ENCODE assay signal across 1 cellular context in the genomic region with DNA sequence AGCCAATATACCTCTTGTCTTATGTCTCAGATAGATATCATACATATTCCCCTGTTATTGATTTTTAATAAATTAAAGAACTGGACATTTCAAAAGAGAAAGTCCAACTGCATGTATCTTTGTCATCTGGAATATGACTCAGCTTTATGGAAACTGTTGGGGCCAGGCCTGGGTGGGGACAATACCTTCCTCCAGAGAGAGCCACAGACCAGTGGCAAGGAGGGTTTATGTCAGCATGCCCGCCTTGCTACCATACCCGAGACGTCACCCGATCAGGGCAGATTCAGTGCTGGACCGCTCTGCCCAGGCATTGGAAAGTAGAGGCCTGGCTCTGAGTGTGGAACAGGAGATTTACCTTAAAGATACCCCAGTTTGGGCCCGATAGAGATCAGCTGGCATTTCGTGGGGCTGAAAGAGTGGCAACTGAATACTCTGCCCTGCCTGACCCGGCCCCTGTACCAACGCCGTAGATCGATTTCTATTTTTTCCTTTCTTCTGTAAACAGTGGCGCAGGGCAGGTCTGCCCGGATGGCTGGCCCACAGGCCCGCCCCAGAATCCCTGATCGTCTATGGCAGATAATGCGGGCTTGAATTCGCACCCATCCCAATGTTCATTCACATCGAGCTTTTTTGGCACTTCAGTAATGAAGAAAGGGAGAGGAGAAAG.
TF ChIP-seq lines count a peak whose summit lies in the region.

No MANE protein-coding gene starts in this region.

TF ChIP-seq in GM23338, 12 proteins besides CTCF, POLR2A, EP300 and RAD21 (continued from another document):
- TF ChIP-seq NANOG (IDR thresholded peaks at IDR 0.05; ENCODE audit: borderline replicate concordance) (no peak), POLR2AphosphoS5 (IDR thresholded peaks at IDR 0.05; ENCODE audit: low read depth) (no peak), ETS1 (IDR thresholded peaks at IDR 0.05) (no peak), ZNF331 (CRISPR knock-in tag; IDR thresholded peaks at IDR 0.05; ENCODE audit: low read depth) (no peak), EZH2phosphoT487 (IDR thresholded peaks at IDR 0.05; ENCODE audit: unreplicated experiment) (no peak), CREB1 (CRISPR knock-in tag; IDR thresholded peaks at IDR 0.05; ENCODE audit: low read depth) (no peak)
- TF ChIP-seq, protein P1, sequence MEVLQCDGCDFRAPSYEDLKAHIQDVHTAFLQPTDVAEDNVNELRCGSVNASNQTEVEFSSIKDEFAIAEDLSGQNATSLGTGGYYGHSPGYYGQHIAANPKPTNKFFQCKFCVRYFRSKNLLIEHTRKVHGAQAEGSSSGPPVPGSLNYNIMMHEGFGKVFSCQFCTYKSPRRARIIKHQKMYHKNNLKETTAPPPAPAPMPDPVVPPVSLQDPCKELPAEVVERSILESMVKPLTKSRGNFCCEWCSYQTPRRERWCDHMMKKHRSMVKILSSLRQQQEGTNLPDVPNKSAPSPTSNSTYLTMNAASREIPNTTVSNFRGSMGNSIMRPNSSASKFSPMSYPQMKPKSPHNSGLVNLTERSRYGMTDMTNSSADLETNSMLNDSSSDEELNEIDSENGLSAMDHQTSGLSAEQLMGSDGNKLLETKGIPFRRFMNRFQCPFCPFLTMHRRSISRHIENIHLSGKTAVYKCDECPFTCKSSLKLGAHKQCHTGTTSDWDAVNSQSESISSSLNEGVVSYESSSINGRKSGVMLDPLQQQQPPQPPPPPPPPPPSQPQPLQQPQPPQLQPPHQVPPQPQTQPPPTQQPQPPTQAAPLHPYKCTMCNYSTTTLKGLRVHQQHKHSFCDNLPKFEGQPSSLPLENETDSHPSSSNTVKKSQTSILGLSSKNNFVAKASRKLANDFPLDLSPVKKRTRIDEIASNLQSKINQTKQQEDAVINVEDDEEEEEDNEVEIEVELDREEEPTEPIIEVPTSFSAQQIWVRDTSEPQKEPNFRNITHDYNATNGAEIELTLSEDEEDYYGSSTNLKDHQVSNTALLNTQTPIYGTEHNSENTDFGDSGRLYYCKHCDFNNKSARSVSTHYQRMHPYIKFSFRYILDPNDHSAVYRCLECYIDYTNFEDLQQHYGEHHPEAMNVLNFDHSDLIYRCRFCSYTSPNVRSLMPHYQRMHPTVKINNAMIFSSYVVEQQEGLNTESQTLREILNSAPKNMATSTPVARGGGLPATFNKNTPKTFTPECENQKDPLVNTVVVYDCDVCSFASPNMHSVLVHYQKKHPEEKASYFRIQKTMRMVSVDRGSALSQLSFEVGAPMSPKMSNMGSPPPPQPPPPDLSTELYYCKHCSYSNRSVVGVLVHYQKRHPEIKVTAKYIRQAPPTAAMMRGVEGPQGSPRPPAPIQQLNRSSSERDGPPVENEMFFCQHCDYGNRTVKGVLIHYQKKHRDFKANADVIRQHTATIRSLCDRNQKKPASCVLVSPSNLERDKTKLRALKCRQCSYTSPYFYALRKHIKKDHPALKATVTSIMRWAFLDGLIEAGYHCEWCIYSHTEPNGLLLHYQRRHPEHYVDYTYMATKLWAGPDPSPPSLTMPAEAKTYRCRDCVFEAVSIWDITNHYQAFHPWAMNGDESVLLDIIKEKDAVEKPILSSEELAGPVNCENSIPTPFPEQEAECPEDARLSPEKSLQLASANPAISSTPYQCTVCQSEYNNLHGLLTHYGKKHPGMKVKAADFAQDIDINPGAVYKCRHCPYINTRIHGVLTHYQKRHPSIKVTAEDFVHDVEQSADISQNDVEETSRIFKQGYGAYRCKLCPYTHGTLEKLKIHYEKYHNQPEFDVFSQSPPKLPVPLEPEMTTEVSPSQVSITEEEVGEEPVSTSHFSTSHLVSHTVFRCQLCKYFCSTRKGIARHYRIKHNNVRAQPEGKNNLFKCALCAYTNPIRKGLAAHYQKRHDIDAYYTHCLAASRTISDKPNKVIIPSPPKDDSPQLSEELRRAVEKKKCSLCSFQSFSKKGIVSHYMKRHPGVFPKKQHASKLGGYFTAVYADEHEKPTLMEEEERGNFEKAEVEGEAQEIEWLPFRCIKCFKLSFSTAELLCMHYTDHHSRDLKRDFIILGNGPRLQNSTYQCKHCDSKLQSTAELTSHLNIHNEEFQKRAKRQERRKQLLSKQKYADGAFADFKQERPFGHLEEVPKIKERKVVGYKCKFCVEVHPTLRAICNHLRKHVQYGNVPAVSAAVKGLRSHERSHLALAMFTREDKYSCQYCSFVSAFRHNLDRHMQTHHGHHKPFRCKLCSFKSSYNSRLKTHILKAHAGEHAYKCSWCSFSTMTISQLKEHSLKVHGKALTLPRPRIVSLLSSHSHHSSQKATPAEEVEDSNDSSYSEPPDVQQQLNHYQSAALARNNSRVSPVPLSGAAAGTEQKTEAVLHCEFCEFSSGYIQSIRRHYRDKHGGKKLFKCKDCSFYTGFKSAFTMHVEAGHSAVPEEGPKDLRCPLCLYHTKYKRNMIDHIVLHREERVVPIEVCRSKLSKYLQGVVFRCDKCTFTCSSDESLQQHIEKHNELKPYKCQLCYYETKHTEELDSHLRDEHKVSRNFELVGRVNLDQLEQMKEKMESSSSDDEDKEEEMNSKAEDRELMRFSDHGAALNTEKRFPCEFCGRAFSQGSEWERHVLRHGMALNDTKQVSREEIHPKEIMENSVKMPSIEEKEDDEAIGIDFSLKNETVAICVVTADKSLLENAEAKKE (CRISPR knock-in tag; IDR thresholded peaks at IDR 0.05) = no peak
- TF ChIP-seq, protein P2, sequence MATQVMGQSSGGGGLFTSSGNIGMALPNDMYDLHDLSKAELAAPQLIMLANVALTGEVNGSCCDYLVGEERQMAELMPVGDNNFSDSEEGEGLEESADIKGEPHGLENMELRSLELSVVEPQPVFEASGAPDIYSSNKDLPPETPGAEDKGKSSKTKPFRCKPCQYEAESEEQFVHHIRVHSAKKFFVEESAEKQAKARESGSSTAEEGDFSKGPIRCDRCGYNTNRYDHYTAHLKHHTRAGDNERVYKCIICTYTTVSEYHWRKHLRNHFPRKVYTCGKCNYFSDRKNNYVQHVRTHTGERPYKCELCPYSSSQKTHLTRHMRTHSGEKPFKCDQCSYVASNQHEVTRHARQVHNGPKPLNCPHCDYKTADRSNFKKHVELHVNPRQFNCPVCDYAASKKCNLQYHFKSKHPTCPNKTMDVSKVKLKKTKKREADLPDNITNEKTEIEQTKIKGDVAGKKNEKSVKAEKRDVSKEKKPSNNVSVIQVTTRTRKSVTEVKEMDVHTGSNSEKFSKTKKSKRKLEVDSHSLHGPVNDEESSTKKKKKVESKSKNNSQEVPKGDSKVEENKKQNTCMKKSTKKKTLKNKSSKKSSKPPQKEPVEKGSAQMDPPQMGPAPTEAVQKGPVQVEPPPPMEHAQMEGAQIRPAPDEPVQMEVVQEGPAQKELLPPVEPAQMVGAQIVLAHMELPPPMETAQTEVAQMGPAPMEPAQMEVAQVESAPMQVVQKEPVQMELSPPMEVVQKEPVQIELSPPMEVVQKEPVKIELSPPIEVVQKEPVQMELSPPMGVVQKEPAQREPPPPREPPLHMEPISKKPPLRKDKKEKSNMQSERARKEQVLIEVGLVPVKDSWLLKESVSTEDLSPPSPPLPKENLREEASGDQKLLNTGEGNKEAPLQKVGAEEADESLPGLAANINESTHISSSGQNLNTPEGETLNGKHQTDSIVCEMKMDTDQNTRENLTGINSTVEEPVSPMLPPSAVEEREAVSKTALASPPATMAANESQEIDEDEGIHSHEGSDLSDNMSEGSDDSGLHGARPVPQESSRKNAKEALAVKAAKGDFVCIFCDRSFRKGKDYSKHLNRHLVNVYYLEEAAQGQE (IDR thresholded peaks at IDR 0.05; ENCODE audit: unreplicated experiment) = no peak
